Comparison of ENCODE assay signal across 18 cellular contexts in the genomic region with DNA sequence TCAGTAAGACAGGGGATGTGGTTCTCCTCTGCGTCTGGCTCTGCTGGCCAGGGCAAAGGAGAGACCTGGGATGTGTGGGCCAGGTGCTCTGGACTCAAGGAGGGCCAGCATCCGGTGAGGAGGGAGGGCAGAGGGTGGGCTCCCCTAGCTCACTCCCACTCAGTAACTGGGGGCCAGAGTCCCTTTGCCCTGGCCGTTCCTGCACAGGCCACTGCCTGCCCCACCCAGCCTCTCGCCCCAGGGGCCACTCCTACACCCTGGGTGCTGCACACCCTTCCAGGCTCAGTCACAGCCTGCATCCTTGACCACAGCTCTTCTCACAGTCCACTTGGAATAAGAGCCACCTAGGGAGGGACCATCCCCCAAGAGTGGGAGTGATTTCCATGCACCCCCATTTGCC. TPM values are rescaled to one million over a fixed set of nuclear protein-coding genes. Genes with fewer than 3 reads are reported as not detected.
A peak's percentile ranks its signal among the peaks of the same experiment; 100 is the strongest.
DNase-seq lines count a peak whose midpoint lies in the region; ATAC-seq and TF ChIP-seq lines count a peak whose summit lies in the region.
"Had no signal": no experiment of that assay in that cellular context is flagged by ENCODE, and none has a peak within 500 bp of the region (broad histone marks: within the 10 kb centered on the region; RNA-seq: fewer than 3 reads in every experiment).

No MANE protein-coding gene starts in this region.

- no peak overlapping the region for H2BK120ac ChIP-seq in neuronal stem cell (ENCODE audit: low read depth, low read length)

- H3K4me3 Mint-ChIP-seq in CD14-positive monocyte (no peak overlapping the region), T-helper 17 cell (peak overlapping the region; percentile 72)
- H3K4me3 Mint-ChIP-seq: GM23338 had no signal

- H3K27me3 Mint-ChIP-seq in CD14-positive monocyte (ENCODE audit: low read depth in 3 of 3) (peaks cover 4 to 19% (median 13%) of the 10 kb centered on the region in 3 donors), T-helper 17 cell (no peaks in the 10 kb centered on the region)

- intact Hi-C loops in CD14-positive monocyte (cut with micrococcal nuclease), result no loop called here

- no peak overlapping the region for H2AFZ ChIP-seq in neuronal stem cell (ENCODE audit: low read length)
- H2AFZ ChIP-seq: GM23338 had no signal

- no peak overlapping the region for H3K18ac ChIP-seq in neuronal stem cell (ENCODE audit: low read length)

- peaks cover 26% of the 10 kb centered on the region for H3F3A ChIP-seq in DOHH2 (ENCODE audit: control insufficient read depth, insufficient read depth)

- H3K79me1 ChIP-seq in neuronal stem cell (ENCODE audit: low read depth, low read length), result no peaks in the 10 kb centered on the region

- no peak overlapping the region for H3K9ac ChIP-seq in neuronal stem cell (ENCODE audit: low read depth, low read length, poor library complexity)

- H3K27me3 ChIP-seq in DOHH2 (ENCODE audit: control insufficient read depth, low read length) (peaks cover 7% of the 10 kb centered on the region), neuronal stem cell (ENCODE audit: control insufficient read depth in 3 of 3, insufficient read depth in 3 of 3, low read depth in 1 of 3, low read length in 3 of 3) (peaks cover 0 to 67% (median 24%) of the 10 kb centered on the region in 3 experiments)

- peaks cover 56% of the 10 kb centered on the region for H3K79me2 ChIP-seq in DOHH2 (ENCODE audit: control insufficient read depth, low read length)

- H3K4me1 ChIP-seq in DOHH2 (ENCODE audit: control insufficient read depth, low read length), result peaks cover 83% of the 10 kb centered on the region
- peaks cover 5 to 14% of the 10 kb centered on the region in 2 donors for H3K4me1 ChIP-seq in neuronal stem cell (ENCODE audit: control insufficient read depth in 2 of 2, insufficient read depth in 1 of 2, low read depth in 1 of 2, low read length in 2 of 2)

- H3K9me2 ChIP-seq in DOHH2 (replicated peaks; ENCODE audit: control insufficient read depth, low read length), result no peaks in the 10 kb centered on the region

- no peak overlapping the region for H4K91ac ChIP-seq in neuronal stem cell (ENCODE audit: low read depth, low read length, poor library complexity)

- DNase-seq in CD14-positive monocyte (ENCODE audit: low spot score), result peak; percentile 39
- DNase-seq in T-helper 17 cell, result no peak
- DNase-seq in neuronal stem cell (ENCODE audit: low spot score), result no peak
- DNase-seq in putamen (ENCODE audit: low spot score), result no peak
- DNase-seq in NCI-H2196 treated with DMSO at 0.1 percent for 48 hours (lab: John Stamatoyannopoulos, UW; ENCODE audit: unreplicated experiment), result no peak
- DNase-seq: C1 segment of cervical spinal cord; GDM1; NCI-H1105; NCI-H2081 treated with DMSO at 0.1 percent for 48 hours; NCI-H748 treated with DMSO at 0.1 percent for 48 hours; NK-92 treated with Interleukin-12 subunit alpha and Interleukin-12 subunit beta, amount 100 ng/mL, for 24 hours; RPMI8226; SIG-M5 had no signal

- no peaks in the 10 kb centered on the region for H4K20me1 ChIP-seq in DOHH2 (ENCODE audit: control insufficient read depth, insufficient read depth, low read depth, low read length)

- H3K36me3 Mint-ChIP-seq in CD14-positive monocyte, result no peaks in the 10 kb centered on the region
- peaks cover 2% of the 10 kb centered on the region for H3K36me3 Mint-ChIP-seq in T-helper 17 cell (ENCODE audit: low read depth)

- no CpG with 5 or more reads among the region's 4 CpGs for WGBS in neuronal stem cell (ENCODE audit: extremely low coverage in 2 of 2, insufficient read length in 2 of 2, insufficient replicate concordance in 1 of 2), 2 donors

- H3K14ac ChIP-seq in neuronal stem cell (ENCODE audit: low read length), result peak overlapping the region; percentile 21

- H3K4me1 Mint-ChIP-seq in CD14-positive monocyte, result peaks cover 8% of the 10 kb centered on the region
- H3K4me1 Mint-ChIP-seq in T-helper 17 cell, result peaks cover 22% of the 10 kb centered on the region

- no peak overlapping the region for H2BK12ac ChIP-seq in neuronal stem cell (ENCODE audit: low read length)

- H3K4me3 ChIP-seq in DOHH2 (ENCODE audit: low read length), result peak overlapping the region; percentile 95
- no peak overlapping the region for H3K4me3 ChIP-seq in neuronal stem cell (ENCODE audit: low read length in 2 of 2)
- H3K4me3 ChIP-seq: GM23338 had no signal

- no peak overlapping the region for H3K23ac ChIP-seq in neuronal stem cell (ENCODE audit: low read depth, low read length, poor library complexity)

- no peaks in the 10 kb centered on the region for H3K9me3 Mint-ChIP-seq in CD14-positive monocyte
- H3K9me3 Mint-ChIP-seq: GM23338 had no signal

- H3K4me2 ChIP-seq in DOHH2 (ENCODE audit: low read length) (peak overlapping the region; percentile 95), neuronal stem cell (ENCODE audit: insufficient read depth, low read length, poor library complexity, severe bottlenecking) (no peak overlapping the region)
- H3K4me2 ChIP-seq: GM23338 had no signal

- H2BK5ac ChIP-seq in neuronal stem cell (ENCODE audit: low read length), result no peak overlapping the region

- peaks cover 7% of the 10 kb centered on the region; the same call in 1 of the 2 replicates for H3K9me3 ChIP-seq in DOHH2 (ENCODE audit: control insufficient read depth, insufficient read depth, low read length)
- H3K9me3 ChIP-seq in T-helper 17 cell (ENCODE audit: control insufficient read depth, low read length, poor library complexity, severe bottlenecking), result no peaks in the 10 kb centered on the region
- peaks cover 0 to 2% of the 10 kb centered on the region in 2 donors for H3K9me3 ChIP-seq in neuronal stem cell (replicated peaks in 1 of 2; ENCODE audit: control insufficient read depth in 2 of 2, insufficient read depth in 1 of 2, low read depth in 1 of 2, low read length in 2 of 2)

- no peak overlapping the region for H2BK15ac ChIP-seq in neuronal stem cell (ENCODE audit: low read length)

- H3K4ac ChIP-seq in neuronal stem cell (ENCODE audit: low read length), result no peak overlapping the region

- TF ChIP-seq CTCF in CD14-positive monocyte (IDR thresholded peaks at IDR 0.05), result no peak
- no peak for TF ChIP-seq CTCF in DOHH2 (IDR thresholded peaks at IDR 0.05; ENCODE audit: low read depth, low read length, poor library complexity, severe bottlenecking)

- H3K36me3 ChIP-seq in DOHH2 (ENCODE audit: control insufficient read depth, low read length) (peaks cover 53% of the 10 kb centered on the region), neuronal stem cell (replicated peaks in 1 of 2; ENCODE audit: control insufficient read depth in 2 of 2, insufficient read depth in 2 of 2, low read length in 2 of 2) (no peaks in the 10 kb centered on the region)

- peak overlapping the region; percentile 74 for H2AK5ac ChIP-seq in neuronal stem cell (ENCODE audit: low read depth, low read length)

- no peak overlapping the region for H4K8ac ChIP-seq in neuronal stem cell (ENCODE audit: low read depth, low read length)

- H3K27ac ChIP-seq in DOHH2 (ENCODE audit: low read depth, low read length), result peak overlapping the region; percentile 95
- no peak overlapping the region for H3K27ac ChIP-seq in neuronal stem cell (replicated peaks; ENCODE audit: low read length)

- no peak for ATAC-seq in T-helper 17 cell
- ATAC-seq in GM21786 (IDR thresholded peaks at IDR 0.05; ENCODE audit: unreplicated experiment), result no peak
- ATAC-seq: GM23338, HCT116, SK-N-SH treated with all-trans-retinoic acid at 6 μM for 48 hours had no signal

- H3K27ac Mint-ChIP-seq in CD14-positive monocyte (no peak overlapping the region), T-helper 17 cell (no peak overlapping the region)
- H3K27ac Mint-ChIP-seq: GM23338 had no signal

RNA-seq across cellular contexts. Expression of a gene that starts 41.0 kb away (rescaled TPM):
- polyA plus RNA-seq in CD14-positive monocyte, result under 1 TPM; 0.02 to 0.12 TPM
- 10 to 100 TPM; 42.0 to 72.1 TPM for total RNA-seq in T-helper 17 cell
- 0.14 TPM for polyA plus RNA-seq in neuronal stem cell (2013, experiment 1 of 2)
- 0.04 TPM for polyA plus RNA-seq in neuronal stem cell (2013, experiment 2 of 2)
